ENCODE assay signal across 31 cellular contexts in the genomic region with DNA sequence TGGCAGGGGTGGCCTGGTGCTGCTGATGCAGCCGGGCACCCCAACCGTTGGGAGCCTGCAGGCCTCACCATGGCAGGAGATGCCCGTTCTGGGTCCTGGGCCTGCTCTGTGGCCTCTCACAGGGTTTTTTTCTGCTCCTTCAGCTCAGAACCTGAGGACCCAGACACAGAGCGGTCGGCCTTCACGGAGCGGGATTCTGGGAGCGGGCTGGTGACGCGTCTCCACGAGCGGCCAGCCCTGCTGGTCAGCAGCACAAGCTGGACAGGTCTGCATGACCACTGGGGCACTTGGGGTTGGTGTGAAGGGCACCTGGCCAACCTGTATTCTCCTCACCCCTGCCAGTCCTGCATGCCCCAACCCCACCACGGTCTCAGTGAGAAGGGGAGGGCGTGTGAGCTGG. TPM values are rescaled to one million over a fixed set of nuclear protein-coding genes. Genes with fewer than 3 reads are reported as not detected.
"Had no signal": no experiment of that assay in that cellular context is flagged by ENCODE, and none has a peak within 500 bp of the region (broad histone marks: within the 10 kb centered on the region; RNA-seq: fewer than 3 reads in every experiment).

No MANE protein-coding gene starts in this region.

- H2AFZ ChIP-seq: parathyroid adenoma had no signal

- H3K27me3 ChIP-seq: left lung, neutrophil, right atrium auricular region, right lobe of liver, stomach, upper lobe of right lung had no signal

- H3K36me3 Mint-ChIP-seq: immature natural killer cell; naive thymus-derived CD8-positive, alpha-beta T cell; stimulated activated effector memory CD8-positive, alpha-beta T cell treated with anti-CD3 and anti-CD28 coated beads, Interleukin-12 subunit alpha, Interleukin-12 subunit beta, amount 100 ng/mL, for 72 hours had no signal

- H3K9me3 Mint-ChIP-seq: immature natural killer cell; nephron; neural crest cell; stimulated activated effector memory CD8-positive, alpha-beta T cell treated with anti-CD3 and anti-CD28 coated beads, Interleukin-12 subunit alpha, Interleukin-12 subunit beta, amount 100 ng/mL, for 72 hours had no signal

- H3K4me2 ChIP-seq: smooth muscle cell had no signal

- H3K27me3 Mint-ChIP-seq: progenitor cell of endocrine pancreas had no signal

- H3K36me3 ChIP-seq: left lung, lower lobe of right lung, neutrophil, right atrium auricular region, right lobe of liver, stomach, thoracic aorta, tibial artery, upper lobe of right lung had no signal

- H3K27ac ChIP-seq: left lung, lower lobe of right lung, neutrophil, parathyroid adenoma, right atrium auricular region, right lobe of liver, stomach, thoracic aorta, tibial artery, upper lobe of right lung had no signal

- H3K4me3 Mint-ChIP-seq: immature natural killer cell; nephron; neural crest cell; stimulated activated effector memory CD8-positive, alpha-beta T cell treated with anti-CD3 and anti-CD28 coated beads, Interleukin-12 subunit alpha, Interleukin-12 subunit beta, amount 100 ng/mL, for 72 hours had no signal

- ATAC-seq: left colon; left lung; lower lobe of right lung; naive thymus-derived CD8-positive, alpha-beta T cell; right lobe of liver; stimulated activated effector memory CD8-positive, alpha-beta T cell treated with anti-CD3 and anti-CD28 coated beads, Interleukin-12 subunit alpha, Interleukin-12 subunit beta, amount 100 ng/mL, for 72 hours; stimulated activated naive CD8-positive, alpha-beta T cell treated with anti-CD3 and anti-CD28 coated beads, Interleukin-15, Interleukin-2, amounts not matched to agents 100 U/mL and 50 U/mL, for 24 hours; upper lobe of right lung had no signal

- H3K9ac ChIP-seq: parathyroid adenoma had no signal

- H3K4me3 ChIP-seq: left lung, lower lobe of right lung, right atrium auricular region, right lobe of liver, smooth muscle cell, stomach, thoracic aorta, tibial artery, upper lobe of right lung had no signal

- H3K27ac Mint-ChIP-seq: immature natural killer cell; nephron; progenitor cell of endocrine pancreas; stimulated activated effector memory CD8-positive, alpha-beta T cell treated with anti-CD3 and anti-CD28 coated beads, Interleukin-12 subunit alpha, Interleukin-12 subunit beta, amount 100 ng/mL, for 72 hours had no signal

- H3K9me3 ChIP-seq: left lung, lower lobe of right lung, neutrophil, right atrium auricular region, right lobe of liver, stomach, thoracic aorta, tibial artery, upper lobe of right lung had no signal

- H3K79me2 ChIP-seq: parathyroid adenoma had no signal

- H3K4me1 ChIP-seq: parathyroid adenoma, right atrium auricular region, right lobe of liver, tibial artery, upper lobe of right lung had no signal

- DNase-seq: hypothalamus; immature natural killer cell; kidney; left colon; left lung; lower lobe of right lung; mammary epithelial cell; mesenchymal stem cell; naive thymus-derived CD8-positive, alpha-beta T cell; occipital lobe; right lobe of liver; stimulated activated CD4-positive, alpha-beta T cell treated with anti-CD3 and anti-CD28 coated beads, Interleukin-12 subunit alpha, Interleukin-12 subunit beta, amount 100 ng/mL, for 4 hours; stimulated activated CD4-positive, alpha-beta T cell treated with anti-CD3 and anti-CD28 coated beads, Interleukin-15, amount 100 ng/mL, for 24 hours; stimulated activated CD4-positive, alpha-beta T cell treated with anti-CD3 and anti-CD28 coated beads, Interleukin-2, amount 100 ng/mL, for 24 hours; stimulated activated CD4-positive, alpha-beta T cell treated with anti-CD3 and anti-CD28 coated beads, Interleukin-4, amount 100 ng/mL, for 1 hour; stimulated activated naive CD8-positive, alpha-beta T cell treated with anti-CD3 and anti-CD28 coated beads, Interleukin-15, Interleukin-2, amounts not matched to agents 100 U/mL and 50 U/mL, for 24 hours; stomach; tibial artery; trophoblast cell; upper lobe of right lung had no signal

RNA-seq across cellular contexts. Expression of gene ALG1L2, which starts 10.3 kb away (rescaled TPM):
- total RNA-seq: liver, pulmonary artery endothelial cell, right atrium auricular region, smooth muscle cell, stomach, thoracic aorta had no signal
- polyA plus RNA-seq: liver, mammary epithelial cell, stomach had no signal
